1 cellular context compared by ENCODE assay signal in the genomic region with DNA sequence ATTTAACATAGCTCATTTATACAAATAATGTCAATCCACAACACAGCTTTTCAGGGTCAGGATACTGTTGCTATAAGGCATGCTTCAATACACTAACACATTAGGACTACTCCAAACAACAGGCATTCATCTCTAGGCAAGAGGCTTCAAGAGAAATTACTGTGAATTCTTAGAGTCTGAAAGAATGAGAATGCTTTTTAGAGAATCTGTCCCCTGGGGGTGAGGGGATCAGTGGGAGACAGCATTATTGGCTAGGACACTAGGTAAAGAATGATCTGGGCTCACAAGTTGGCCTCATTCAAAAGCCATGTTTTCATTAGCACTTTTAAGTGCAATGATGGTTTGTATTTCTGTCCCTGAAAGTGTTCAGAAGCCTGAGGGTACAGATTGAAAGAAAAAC.
TF ChIP-seq lines count a peak whose summit lies in the region.

No MANE protein-coding gene starts in this region.

TF ChIP-seq in GM23338, 12 proteins besides CTCF, POLR2A, EP300 and RAD21 (continued from another document):
- TF ChIP-seq, protein P1, sequence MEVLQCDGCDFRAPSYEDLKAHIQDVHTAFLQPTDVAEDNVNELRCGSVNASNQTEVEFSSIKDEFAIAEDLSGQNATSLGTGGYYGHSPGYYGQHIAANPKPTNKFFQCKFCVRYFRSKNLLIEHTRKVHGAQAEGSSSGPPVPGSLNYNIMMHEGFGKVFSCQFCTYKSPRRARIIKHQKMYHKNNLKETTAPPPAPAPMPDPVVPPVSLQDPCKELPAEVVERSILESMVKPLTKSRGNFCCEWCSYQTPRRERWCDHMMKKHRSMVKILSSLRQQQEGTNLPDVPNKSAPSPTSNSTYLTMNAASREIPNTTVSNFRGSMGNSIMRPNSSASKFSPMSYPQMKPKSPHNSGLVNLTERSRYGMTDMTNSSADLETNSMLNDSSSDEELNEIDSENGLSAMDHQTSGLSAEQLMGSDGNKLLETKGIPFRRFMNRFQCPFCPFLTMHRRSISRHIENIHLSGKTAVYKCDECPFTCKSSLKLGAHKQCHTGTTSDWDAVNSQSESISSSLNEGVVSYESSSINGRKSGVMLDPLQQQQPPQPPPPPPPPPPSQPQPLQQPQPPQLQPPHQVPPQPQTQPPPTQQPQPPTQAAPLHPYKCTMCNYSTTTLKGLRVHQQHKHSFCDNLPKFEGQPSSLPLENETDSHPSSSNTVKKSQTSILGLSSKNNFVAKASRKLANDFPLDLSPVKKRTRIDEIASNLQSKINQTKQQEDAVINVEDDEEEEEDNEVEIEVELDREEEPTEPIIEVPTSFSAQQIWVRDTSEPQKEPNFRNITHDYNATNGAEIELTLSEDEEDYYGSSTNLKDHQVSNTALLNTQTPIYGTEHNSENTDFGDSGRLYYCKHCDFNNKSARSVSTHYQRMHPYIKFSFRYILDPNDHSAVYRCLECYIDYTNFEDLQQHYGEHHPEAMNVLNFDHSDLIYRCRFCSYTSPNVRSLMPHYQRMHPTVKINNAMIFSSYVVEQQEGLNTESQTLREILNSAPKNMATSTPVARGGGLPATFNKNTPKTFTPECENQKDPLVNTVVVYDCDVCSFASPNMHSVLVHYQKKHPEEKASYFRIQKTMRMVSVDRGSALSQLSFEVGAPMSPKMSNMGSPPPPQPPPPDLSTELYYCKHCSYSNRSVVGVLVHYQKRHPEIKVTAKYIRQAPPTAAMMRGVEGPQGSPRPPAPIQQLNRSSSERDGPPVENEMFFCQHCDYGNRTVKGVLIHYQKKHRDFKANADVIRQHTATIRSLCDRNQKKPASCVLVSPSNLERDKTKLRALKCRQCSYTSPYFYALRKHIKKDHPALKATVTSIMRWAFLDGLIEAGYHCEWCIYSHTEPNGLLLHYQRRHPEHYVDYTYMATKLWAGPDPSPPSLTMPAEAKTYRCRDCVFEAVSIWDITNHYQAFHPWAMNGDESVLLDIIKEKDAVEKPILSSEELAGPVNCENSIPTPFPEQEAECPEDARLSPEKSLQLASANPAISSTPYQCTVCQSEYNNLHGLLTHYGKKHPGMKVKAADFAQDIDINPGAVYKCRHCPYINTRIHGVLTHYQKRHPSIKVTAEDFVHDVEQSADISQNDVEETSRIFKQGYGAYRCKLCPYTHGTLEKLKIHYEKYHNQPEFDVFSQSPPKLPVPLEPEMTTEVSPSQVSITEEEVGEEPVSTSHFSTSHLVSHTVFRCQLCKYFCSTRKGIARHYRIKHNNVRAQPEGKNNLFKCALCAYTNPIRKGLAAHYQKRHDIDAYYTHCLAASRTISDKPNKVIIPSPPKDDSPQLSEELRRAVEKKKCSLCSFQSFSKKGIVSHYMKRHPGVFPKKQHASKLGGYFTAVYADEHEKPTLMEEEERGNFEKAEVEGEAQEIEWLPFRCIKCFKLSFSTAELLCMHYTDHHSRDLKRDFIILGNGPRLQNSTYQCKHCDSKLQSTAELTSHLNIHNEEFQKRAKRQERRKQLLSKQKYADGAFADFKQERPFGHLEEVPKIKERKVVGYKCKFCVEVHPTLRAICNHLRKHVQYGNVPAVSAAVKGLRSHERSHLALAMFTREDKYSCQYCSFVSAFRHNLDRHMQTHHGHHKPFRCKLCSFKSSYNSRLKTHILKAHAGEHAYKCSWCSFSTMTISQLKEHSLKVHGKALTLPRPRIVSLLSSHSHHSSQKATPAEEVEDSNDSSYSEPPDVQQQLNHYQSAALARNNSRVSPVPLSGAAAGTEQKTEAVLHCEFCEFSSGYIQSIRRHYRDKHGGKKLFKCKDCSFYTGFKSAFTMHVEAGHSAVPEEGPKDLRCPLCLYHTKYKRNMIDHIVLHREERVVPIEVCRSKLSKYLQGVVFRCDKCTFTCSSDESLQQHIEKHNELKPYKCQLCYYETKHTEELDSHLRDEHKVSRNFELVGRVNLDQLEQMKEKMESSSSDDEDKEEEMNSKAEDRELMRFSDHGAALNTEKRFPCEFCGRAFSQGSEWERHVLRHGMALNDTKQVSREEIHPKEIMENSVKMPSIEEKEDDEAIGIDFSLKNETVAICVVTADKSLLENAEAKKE (CRISPR knock-in tag; IDR thresholded peaks at IDR 0.05) = no peak
- no peak for TF ChIP-seq EZH2phosphoT487 (IDR thresholded peaks at IDR 0.05; ENCODE audit: unreplicated experiment)
- no peak for TF ChIP-seq ZNF114 (CRISPR knock-in tag; IDR thresholded peaks at IDR 0.05)
- no peak for TF ChIP-seq NANOG (IDR thresholded peaks at IDR 0.05; ENCODE audit: borderline replicate concordance)
- TF ChIP-seq, protein P2, sequence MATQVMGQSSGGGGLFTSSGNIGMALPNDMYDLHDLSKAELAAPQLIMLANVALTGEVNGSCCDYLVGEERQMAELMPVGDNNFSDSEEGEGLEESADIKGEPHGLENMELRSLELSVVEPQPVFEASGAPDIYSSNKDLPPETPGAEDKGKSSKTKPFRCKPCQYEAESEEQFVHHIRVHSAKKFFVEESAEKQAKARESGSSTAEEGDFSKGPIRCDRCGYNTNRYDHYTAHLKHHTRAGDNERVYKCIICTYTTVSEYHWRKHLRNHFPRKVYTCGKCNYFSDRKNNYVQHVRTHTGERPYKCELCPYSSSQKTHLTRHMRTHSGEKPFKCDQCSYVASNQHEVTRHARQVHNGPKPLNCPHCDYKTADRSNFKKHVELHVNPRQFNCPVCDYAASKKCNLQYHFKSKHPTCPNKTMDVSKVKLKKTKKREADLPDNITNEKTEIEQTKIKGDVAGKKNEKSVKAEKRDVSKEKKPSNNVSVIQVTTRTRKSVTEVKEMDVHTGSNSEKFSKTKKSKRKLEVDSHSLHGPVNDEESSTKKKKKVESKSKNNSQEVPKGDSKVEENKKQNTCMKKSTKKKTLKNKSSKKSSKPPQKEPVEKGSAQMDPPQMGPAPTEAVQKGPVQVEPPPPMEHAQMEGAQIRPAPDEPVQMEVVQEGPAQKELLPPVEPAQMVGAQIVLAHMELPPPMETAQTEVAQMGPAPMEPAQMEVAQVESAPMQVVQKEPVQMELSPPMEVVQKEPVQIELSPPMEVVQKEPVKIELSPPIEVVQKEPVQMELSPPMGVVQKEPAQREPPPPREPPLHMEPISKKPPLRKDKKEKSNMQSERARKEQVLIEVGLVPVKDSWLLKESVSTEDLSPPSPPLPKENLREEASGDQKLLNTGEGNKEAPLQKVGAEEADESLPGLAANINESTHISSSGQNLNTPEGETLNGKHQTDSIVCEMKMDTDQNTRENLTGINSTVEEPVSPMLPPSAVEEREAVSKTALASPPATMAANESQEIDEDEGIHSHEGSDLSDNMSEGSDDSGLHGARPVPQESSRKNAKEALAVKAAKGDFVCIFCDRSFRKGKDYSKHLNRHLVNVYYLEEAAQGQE (IDR thresholded peaks at IDR 0.05; ENCODE audit: unreplicated experiment) = no peak
